ENCODE assay signal across 23 cellular contexts in genomic region chr15:58629625-58630024, GRCh38.
DNase-seq lines count a peak whose midpoint lies in the region; ATAC-seq and TF ChIP-seq lines count a peak whose summit lies in the region.
"Had no signal": no experiment of that assay in that cellular context is flagged by ENCODE, and none has a peak within 500 bp of the region (broad histone marks: within the 10 kb centered on the region; RNA-seq: fewer than 3 reads in every experiment).

No MANE protein-coding gene starts in this region.

- H3K4me1 Mint-ChIP-seq in MCF 10A (ENCODE audit: insufficient read depth, unreplicated experiment) (peaks cover 27% of the 10 kb centered on the region), T-helper 17 cell (peaks cover 33% of the 10 kb centered on the region), immature natural killer cell (peaks cover 66 to 91% of the 10 kb centered on the region in 2 donors)

- no TSS peak for BruUV-seq in MCF 10A (replicated peaks; lab: Mats Ljungman, UMichigan)

- no peak for DNase-seq in MCF 10A (ENCODE audit: unreplicated experiment)
- DNase-seq in breast epithelium (ENCODE audit: low spot score in 2 of 2) = no peak
- DNase-seq in T-helper 17 cell = no peak
- no peak for DNase-seq in immature natural killer cell
- no peak for DNase-seq in tibial nerve (ENCODE audit: low spot score in 2 of 2)
- no peak for DNase-seq in D341Med (ENCODE audit: low spot score)
- no peak for DNase-seq in SKM-1 treated with dmso at 0.1 percent for 144 hours (lab: John Stamatoyannopoulos, UW; ENCODE audit: unreplicated experiment)
- DNase-seq: activated naive CD4-positive, alpha-beta T cell treated with anti-CD3 and anti-CD28 coated beads, Interleukin-2, amount 50 U/mL, for 16 hours; activated T-cell treated with anti-CD3 and anti-CD28 coated beads, Interleukin-2, amount 50 U/mL, for 72 hours; cerebellar nuclear complex; effector CD4-positive, alpha-beta T cell; foreskin melanocyte; mammary epithelial cell; NCI-H187 treated with DMSO at 0.1 percent for 48 hours; retina; stimulated activated CD4-positive, alpha-beta T cell treated with anti-CD3 and anti-CD28 coated beads, Interleukin-4, amount 100 ng/mL, for 24 hours; stimulated activated naive CD8-positive, alpha-beta T cell treated with anti-CD3 and anti-CD28 coated beads, Interleukin-15, amount 100 ng/mL, for 72 hours; SW 1271; trophoblast cell had no signal

- H3K9me3 ChIP-seq in breast epithelium (no peaks in the 10 kb centered on the region), T-helper 17 cell (ENCODE audit: control insufficient read depth, low read length, poor library complexity, severe bottlenecking) (no peaks in the 10 kb centered on the region), tibial nerve (no peaks in the 10 kb centered on the region)
- H3K9me3 ChIP-seq: A549 had no signal

- H3K27ac Mint-ChIP-seq in MCF 10A (ENCODE audit: low read depth, unreplicated experiment) (peak overlapping the region; percentile 87), T-helper 17 cell (peak overlapping the region; percentile 100), immature natural killer cell (peak overlapping the region in 4 of 6 donors; percentile 96 to 99 (median 98))

- no peaks in the 10 kb centered on the region for H3K27me3 ChIP-seq in breast epithelium
- no peaks in the 10 kb centered on the region for H3K27me3 ChIP-seq in tibial nerve
- H3K27me3 ChIP-seq: BLaER1 treated with 17β-estradiol and CSF1 and Interleukin-3, amounts not matched to agents 10 nM and 100 nM had no signal

- H3K36me3 Mint-ChIP-seq in MCF 10A (ENCODE audit: insufficient read depth, unreplicated experiment) (no peaks in the 10 kb centered on the region), T-helper 17 cell (ENCODE audit: low read depth) (no peaks in the 10 kb centered on the region), immature natural killer cell (peaks cover 17 to 33% (median 29%) of the 10 kb centered on the region in 3 donors)

- H3K4me1 ChIP-seq in breast epithelium = peaks cover 0 to 4% of the 10 kb centered on the region in 2 donors
- peaks cover 0 to 34% (median 14%) of the 10 kb centered on the region in 4 donors for H3K4me1 ChIP-seq in tibial nerve

- CTCF ChIA-PET in MCF 10A (lab: Yijun Ruan, JAX) = interaction anchor here (0.7 kb wide), 1 partner anchor 118 kb away, joined by 3 read pairs; no protein-coding TSS in a partner anchor

- no peak overlapping the region for H3K27ac ChIP-seq in breast epithelium
- H3K27ac ChIP-seq in tibial nerve = peak overlapping the region; percentile 50 to 88 (median 81)
- H3K27ac ChIP-seq: A549 had no signal

- POLR2A ChIA-PET in MCF 10A (lab: Yijun Ruan, JAX) = interaction anchor here (1.6 kb wide), 1 partner anchor 120 kb away, joined by 6 read pairs; the partner anchor contains the start of gene ADAM10

- ATAC-seq in T-helper 17 cell (no peak), HG03135 (IDR thresholded peaks at IDR 0.05; ENCODE audit: unreplicated experiment) (no peak)
- ATAC-seq: A549; activated T-cell treated with anti-CD3 and anti-CD28 coated beads, Interleukin-2, amount 50 U/mL, for 72 hours; esophagus mucosa; stimulated activated naive CD8-positive, alpha-beta T cell treated with anti-CD3 and anti-CD28 coated beads, Interleukin-15, amount 100 ng/mL, for 72 hours had no signal

- H3K4me3 Mint-ChIP-seq in MCF 10A (ENCODE audit: unreplicated experiment) = no peak overlapping the region
- no peak overlapping the region for H3K4me3 Mint-ChIP-seq in T-helper 17 cell
- peak overlapping the region in 1 of 5 donors; percentile 35 for H3K4me3 Mint-ChIP-seq in immature natural killer cell

- 97% methylated on average over 6 of the region's 6 CpGs for WGBS in tibial nerve, 2 donors

- H3K36me3 ChIP-seq in breast epithelium = no peaks in the 10 kb centered on the region
- H3K36me3 ChIP-seq in tibial nerve = peaks cover 0 to 27% (median 0%) of the 10 kb centered on the region in 3 donors

- TF ChIP-seq CTCF in MCF 10A (IDR thresholded peaks at IDR 0.05; ENCODE audit: unreplicated experiment) (no peak), breast epithelium (IDR thresholded peaks at IDR 0.05) (no peak), tibial nerve (IDR thresholded peaks at IDR 0.05) (no peak)

- TF ChIP-seq POLR2A in breast epithelium (IDR thresholded peaks at IDR 0.05) (no peak), tibial nerve (IDR thresholded peaks at IDR 0.05) (no peak)

- H3K27me3 Mint-ChIP-seq in MCF 10A (ENCODE audit: insufficient read depth, unreplicated experiment) = no peaks in the 10 kb centered on the region
- no peaks in the 10 kb centered on the region for H3K27me3 Mint-ChIP-seq in T-helper 17 cell
- H3K27me3 Mint-ChIP-seq in immature natural killer cell (ENCODE audit: low read depth in 3 of 3) = peaks cover 0 to 2% (median 1%) of the 10 kb centered on the region in 3 donors
- H3K27me3 Mint-ChIP-seq: stimulated activated naive CD8-positive, alpha-beta T cell treated with anti-CD3 and anti-CD28 coated beads, Interleukin-15, amount 100 ng/mL, for 72 hours had no signal

- intact Hi-C loops in MCF 10A (cut with micrococcal nuclease) = no loop called here
- intact Hi-C loops in breast epithelium (cut with DNase I; ENCODE audit: low total_unique reads) = loop anchor here (5.0 kb wide), 1 partner anchor 307 kb away; no protein-coding TSS in a partner anchor

- H3K9me3 Mint-ChIP-seq in MCF 10A (ENCODE audit: unreplicated experiment) (no peaks in the 10 kb centered on the region), immature natural killer cell (no peaks in the 10 kb centered on the region)
- H3K9me3 Mint-ChIP-seq: activated T-cell treated with anti-CD3 and anti-CD28 coated beads, Interleukin-2, amount 50 U/mL, for 72 hours; stimulated activated naive CD8-positive, alpha-beta T cell treated with anti-CD3 and anti-CD28 coated beads, Interleukin-15, amount 100 ng/mL, for 72 hours had no signal

- H3K4me3 ChIP-seq in breast epithelium (no peak overlapping the region), tibial nerve (no peak overlapping the region)
- H3K4me3 ChIP-seq: A549 had no signal

- TF ChIP-seq EP300 in tibial nerve (IDR thresholded peaks at IDR 0.05) = no peak

Comparison
In these comparisons a context has a peak if more than half of its experiments do, and no peak if none do; other contexts are left out.
1. H3K27ac ChIP-seq: peak in tibial nerve (4 of 4); none in breast epithelium (0 of 2).
2. Peak in every context shown above with its lines, with median percentiles within 50 percentile points of each other: H3K27ac Mint-ChIP-seq.